ENCODE assay signal across 23 cellular contexts in genomic region chr1:181155339-181155738, GRCh38.
"Had no signal": no experiment of that assay in that cellular context is flagged by ENCODE, and none has a peak within 500 bp of the region (broad histone marks: within the 10 kb centered on the region; RNA-seq: fewer than 3 reads in every experiment).

No MANE protein-coding gene starts in this region.

- H3K4me3 ChIP-seq: esophagus squamous epithelium, left lung, mucosa of descending colon, pancreas, sigmoid colon, thoracic aorta, tibial nerve, upper lobe of left lung had no signal

- DNase-seq: cortex of kidney; effector memory CD8-positive, alpha-beta T cell; erythroblast; esophagus squamous epithelium; foreskin melanocyte; head of caudate nucleus; kidney; left cardiac atrium; left lung; mesenchymal stem cell; mucosa of descending colon; naive B cell; pancreas; retina; stimulated activated CD4-positive, alpha-beta T cell treated with anti-CD3 and anti-CD28 coated beads, Interleukin-2, amount 100 ng/mL, for 24 hours; stimulated activated CD4-positive, alpha-beta T cell treated with anti-CD3 and anti-CD28 coated beads, Interleukin-4, amount 100 ng/mL, for 24 hours; upper lobe of left lung had no signal

- ATAC-seq: effector memory CD8-positive, alpha-beta T cell; left cardiac atrium; left lung; mucosa of descending colon; natural killer cell treated with Interleukin-12 subunit alpha and Interleukin-12 subunit beta and Interleukin-15 and Interleukin-18, amount 100 ng/mL, for 72 hours; pancreas; stimulated activated memory B cell treated with anti-CD40 and anti-IgM and Interleukin-4, amounts not matched to agents 10 μg/mL and 1 μg/mL and 100 μg/mL, for 72 hours had no signal

- H3K27ac ChIP-seq: esophagus squamous epithelium, left lung, neutrophil, pancreas, sigmoid colon, thoracic aorta, tibial nerve, upper lobe of left lung had no signal

- H3K9me3 ChIP-seq: esophagus squamous epithelium, left lung, mucosa of descending colon, neutrophil, pancreas, sigmoid colon, thoracic aorta, tibial nerve, upper lobe of left lung had no signal

- H3K27me3 ChIP-seq: esophagus squamous epithelium, left lung, neutrophil, pancreas, sigmoid colon, tibial nerve, upper lobe of left lung had no signal
